ENCODE assay signal across 1 cellular context in genomic region chr17:28951991-28952975, GRCh38.
TF ChIP-seq lines count a peak whose summit lies in the region.

No MANE protein-coding gene starts in this region.

TF ChIP-seq in HepG2, 621 proteins besides CTCF, POLR2A, EP300 and RAD21 (continued from another document and continues in another):
- TF ChIP-seq, protein P1, sequence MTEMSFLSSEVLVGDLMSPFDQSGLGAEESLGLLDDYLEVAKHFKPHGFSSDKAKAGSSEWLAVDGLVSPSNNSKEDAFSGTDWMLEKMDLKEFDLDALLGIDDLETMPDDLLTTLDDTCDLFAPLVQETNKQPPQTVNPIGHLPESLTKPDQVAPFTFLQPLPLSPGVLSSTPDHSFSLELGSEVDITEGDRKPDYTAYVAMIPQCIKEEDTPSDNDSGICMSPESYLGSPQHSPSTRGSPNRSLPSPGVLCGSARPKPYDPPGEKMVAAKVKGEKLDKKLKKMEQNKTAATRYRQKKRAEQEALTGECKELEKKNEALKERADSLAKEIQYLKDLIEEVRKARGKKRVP (CRISPR knock-in tag; IDR thresholded peaks at IDR 0.05): peak in 1 of 2 experiments; percentile 67; a peak in 2 of 4 replicates
- TF ChIP-seq ZNF598 (CRISPR knock-in tag; IDR thresholded peaks at IDR 0.05; ENCODE audit: borderline replicate concordance) (peak; percentile 92; the same call in 1 of the 2 replicates), KLF15 (CRISPR knock-in tag; IDR thresholded peaks at IDR 0.05; ENCODE audit: borderline replicate concordance) (no peak), ZFP37 (CRISPR knock-in tag; IDR thresholded peaks at IDR 0.05; ENCODE audit: borderline replicate concordance) (no peak), AGO1 (IDR thresholded peaks at IDR 0.05; ENCODE audit: low read depth, low read length, poor library complexity, severe bottlenecking) (no peak), ZNF512 (CRISPR knock-in tag; IDR thresholded peaks at IDR 0.05) (no peak), NFKBIZ (CRISPR knock-in tag; IDR thresholded peaks at IDR 0.05) (no peak), CBFB (CRISPR knock-in tag; IDR thresholded peaks at IDR 0.05) (peak; percentile 53; the same call in 1 of the 2 replicates), NR2F1 (CRISPR knock-in tag; IDR thresholded peaks at IDR 0.05) (peak in 1 of 2 experiments; percentile 49; a peak in 1 of 4 replicates), ADNP (CRISPR knock-in tag; IDR thresholded peaks at IDR 0.05) (no peak), SMC3 (IDR thresholded peaks at IDR 0.05; ENCODE audit: low read length) (no peak), ZNF251 (CRISPR knock-in tag; IDR thresholded peaks at IDR 0.05) (no peak), SOX13 (IDR thresholded peaks at IDR 0.05) (no peak), SOX13 (CRISPR knock-in tag; conservative IDR thresholded peaks at IDR 0.05 in 1 of 2, IDR thresholded peaks at IDR 0.05 in 1 of 2) (no peak), ZSCAN21 (CRISPR knock-in tag; IDR thresholded peaks at IDR 0.05; ENCODE audit: borderline replicate concordance) (0 out of 2 replicates have a peak, but pooled peaks have one; percentile 15), SUZ12 (IDR thresholded peaks at IDR 0.05; ENCODE audit: low read depth, low read length) (peak; percentile 98), ZNF878 (CRISPR knock-in tag; IDR thresholded peaks at IDR 0.05) (no peak), ZNF510 (CRISPR knock-in tag; IDR thresholded peaks at IDR 0.05; ENCODE audit: low read depth) (0 out of 2 replicates have a peak, but pooled peaks have one; percentile 15), ZNF367 (CRISPR knock-in tag; IDR thresholded peaks at IDR 0.05; ENCODE audit: borderline replicate concordance) (no peak), TRIM24 (CRISPR knock-in tag; IDR thresholded peaks at IDR 0.05) (no peak), HNF4A (CRISPR knock-in tag; IDR thresholded peaks at IDR 0.05) (peak; percentile 100), ZNF660 (CRISPR knock-in tag; IDR thresholded peaks at IDR 0.05; ENCODE audit: borderline replicate concordance, low read depth) (no peak), BRCA1 (CRISPR knock-in tag; IDR thresholded peaks at IDR 0.05) (no peak), TGIF2 (CRISPR knock-in tag; IDR thresholded peaks at IDR 0.05) (peak; percentile 87), KDM5B (CRISPR knock-in tag; IDR thresholded peaks at IDR 0.05; ENCODE audit: borderline replicate concordance) (peak; percentile 19; the same call in 1 of the 2 replicates), MEIS2 (CRISPR knock-in tag; IDR thresholded peaks at IDR 0.05) (no peak), BHLHE40 (IDR thresholded peaks at IDR 0.05; ENCODE audit: low read length) (no peak), ZNF34 (CRISPR knock-in tag; IDR thresholded peaks at IDR 0.05; ENCODE audit: borderline replicate concordance) (peak; percentile 87; the same call in 1 of the 2 replicates), POLR2AphosphoS5 (IDR thresholded peaks at IDR 0.05; ENCODE audit: low read depth, low read length) (peak; percentile 65; the same call in 1 of the 2 replicates), GFI1 (CRISPR knock-in tag; IDR thresholded peaks at IDR 0.05; ENCODE audit: borderline replicate concordance) (0 out of 2 replicates have a peak, but pooled peaks have one; percentile 57), SRSF1 (optimal IDR thresholded peaks at IDR 0.05; ENCODE audit: low read depth, low read length) (peak; percentile 43), ZNF547 (CRISPR knock-in tag; IDR thresholded peaks at IDR 0.05) (0 out of 2 replicates have a peak, but pooled peaks have one; percentile 7), ZNF296 (CRISPR knock-in tag; conservative IDR thresholded peaks at IDR 0.05) (no peak), RBFOX2 (IDR thresholded peaks at IDR 0.05; ENCODE audit: low read depth, low read length) (no peak; the same call in 1 of the 2 replicates), RFX5 (IDR thresholded peaks at IDR 0.05; ENCODE audit: low read depth, low read length) (no peak), GABPA (IDR thresholded peaks at IDR 0.05; ENCODE audit: low read depth, low read length) (peak; percentile 66), GABPA (CRISPR knock-in tag; IDR thresholded peaks at IDR 0.05; ENCODE audit: low read depth) (peak; percentile 93), SIX4 (CRISPR knock-in tag; IDR thresholded peaks at IDR 0.05) (no peak), MLX (CRISPR knock-in tag; IDR thresholded peaks at IDR 0.05) (no peak), NFKB2 (CRISPR knock-in tag; IDR thresholded peaks at IDR 0.05; ENCODE audit: borderline replicate concordance) (no peak), ZNF383 (CRISPR knock-in tag; IDR thresholded peaks at IDR 0.05; ENCODE audit: borderline replicate concordance) (0 out of 2 replicates have a peak, but pooled peaks have one; percentile 84), EHMT2 (IDR thresholded peaks at IDR 0.05; ENCODE audit: borderline replicate concordance, low read depth, low read length) (peak; percentile 99), MAFK (conservative IDR thresholded peaks at IDR 0.05 in 1 of 2, IDR thresholded peaks at IDR 0.05 in 1 of 2; ENCODE audit: low read length in 2 of 2) (no peak), SRY (CRISPR knock-in tag; IDR thresholded peaks at IDR 0.05) (peak; percentile 78; the same call in 1 of the 2 replicates), HDAC1 (CRISPR knock-in tag; IDR thresholded peaks at IDR 0.05) (peak; percentile 73), TCF7 (IDR thresholded peaks at IDR 0.05; ENCODE audit: low read depth) (no peak), ATF5 (CRISPR knock-in tag; IDR thresholded peaks at IDR 0.05; ENCODE audit: low read depth) (0 out of 2 replicates have a peak, but pooled peaks have one; percentile 81), HOXA5 (CRISPR knock-in tag; IDR thresholded peaks at IDR 0.05) (no peak; the same call in 1 of the 2 replicates), ZNF343 (CRISPR knock-in tag; IDR thresholded peaks at IDR 0.05) (0 out of 2 replicates have a peak, but pooled peaks have one; percentile 27), ZNF792 (CRISPR knock-in tag; IDR thresholded peaks at IDR 0.05) (0 out of 2 replicates have a peak, but pooled peaks have one; percentile 5), ERF (CRISPR knock-in tag; IDR thresholded peaks at IDR 0.05) (peak; percentile 77), ZNF263 (CRISPR knock-in tag; IDR thresholded peaks at IDR 0.05) (peak; percentile 38), TEAD3 (CRISPR knock-in tag; optimal IDR thresholded peaks at IDR 0.05; ENCODE audit: borderline replicate concordance) (peak; percentile 61), ZNF549 (CRISPR knock-in tag; IDR thresholded peaks at IDR 0.05) (no peak), POLR2G (IDR thresholded peaks at IDR 0.05; ENCODE audit: low read depth, low read length) (peak; percentile 86), ZNF724P (CRISPR knock-in tag; IDR thresholded peaks at IDR 0.05; ENCODE audit: borderline replicate concordance) (no peak), ZFX (CRISPR knock-in tag; IDR thresholded peaks at IDR 0.05; ENCODE audit: low read depth) (peak; percentile 84; the same call in 1 of the 2 replicates)
- TF ChIP-seq, protein P2, sequence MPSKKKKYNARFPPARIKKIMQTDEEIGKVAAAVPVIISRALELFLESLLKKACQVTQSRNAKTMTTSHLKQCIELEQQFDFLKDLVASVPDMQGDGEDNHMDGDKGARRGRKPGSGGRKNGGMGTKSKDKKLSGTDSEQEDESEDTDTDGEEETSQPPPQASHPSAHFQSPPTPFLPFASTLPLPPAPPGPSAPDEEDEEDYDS (CRISPR knock-in tag; IDR thresholded peaks at IDR 0.05): peak; percentile 66; the same call in 1 of the 2 replicates
- TF ChIP-seq, protein P3, sequence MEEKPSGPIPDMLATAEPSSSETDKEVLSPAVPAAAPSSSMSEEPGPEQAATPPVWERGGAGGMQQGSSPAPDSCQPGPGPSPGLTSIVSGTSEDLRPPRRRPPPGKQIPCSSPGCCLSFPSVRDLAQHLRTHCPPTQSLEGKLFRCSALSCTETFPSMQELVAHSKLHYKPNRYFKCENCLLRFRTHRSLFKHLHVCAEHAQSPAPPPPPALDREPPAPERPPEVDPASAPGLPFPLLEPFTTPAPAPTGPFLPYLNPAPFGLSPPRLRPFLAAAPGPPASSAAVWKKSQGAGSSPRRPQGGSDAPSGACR (CRISPR knock-in tag; IDR thresholded peaks at IDR 0.05): peak; percentile 83
- TF ChIP-seq, protein P4, sequence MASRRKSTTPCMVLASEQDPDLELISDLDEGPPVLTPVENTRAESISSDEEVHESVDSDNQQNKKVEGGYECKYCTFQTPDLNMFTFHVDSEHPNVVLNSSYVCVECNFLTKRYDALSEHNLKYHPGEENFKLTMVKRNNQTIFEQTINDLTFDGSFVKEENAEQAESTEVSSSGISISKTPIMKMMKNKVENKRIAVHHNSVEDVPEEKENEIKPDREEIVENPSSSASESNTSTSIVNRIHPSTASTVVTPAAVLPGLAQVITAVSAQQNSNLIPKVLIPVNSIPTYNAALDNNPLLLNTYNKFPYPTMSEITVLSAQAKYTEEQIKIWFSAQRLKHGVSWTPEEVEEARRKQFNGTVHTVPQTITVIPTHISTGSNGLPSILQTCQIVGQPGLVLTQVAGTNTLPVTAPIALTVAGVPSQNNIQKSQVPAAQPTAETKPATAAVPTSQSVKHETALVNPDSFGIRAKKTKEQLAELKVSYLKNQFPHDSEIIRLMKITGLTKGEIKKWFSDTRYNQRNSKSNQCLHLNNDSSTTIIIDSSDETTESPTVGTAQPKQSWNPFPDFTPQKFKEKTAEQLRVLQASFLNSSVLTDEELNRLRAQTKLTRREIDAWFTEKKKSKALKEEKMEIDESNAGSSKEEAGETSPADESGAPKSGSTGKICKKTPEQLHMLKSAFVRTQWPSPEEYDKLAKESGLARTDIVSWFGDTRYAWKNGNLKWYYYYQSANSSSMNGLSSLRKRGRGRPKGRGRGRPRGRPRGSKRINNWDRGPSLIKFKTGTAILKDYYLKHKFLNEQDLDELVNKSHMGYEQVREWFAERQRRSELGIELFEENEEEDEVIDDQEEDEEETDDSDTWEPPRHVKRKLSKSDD (CRISPR knock-in tag; IDR thresholded peaks at IDR 0.05; ENCODE audit: low read depth): peak; percentile 70
- TF ChIP-seq, protein P5, sequence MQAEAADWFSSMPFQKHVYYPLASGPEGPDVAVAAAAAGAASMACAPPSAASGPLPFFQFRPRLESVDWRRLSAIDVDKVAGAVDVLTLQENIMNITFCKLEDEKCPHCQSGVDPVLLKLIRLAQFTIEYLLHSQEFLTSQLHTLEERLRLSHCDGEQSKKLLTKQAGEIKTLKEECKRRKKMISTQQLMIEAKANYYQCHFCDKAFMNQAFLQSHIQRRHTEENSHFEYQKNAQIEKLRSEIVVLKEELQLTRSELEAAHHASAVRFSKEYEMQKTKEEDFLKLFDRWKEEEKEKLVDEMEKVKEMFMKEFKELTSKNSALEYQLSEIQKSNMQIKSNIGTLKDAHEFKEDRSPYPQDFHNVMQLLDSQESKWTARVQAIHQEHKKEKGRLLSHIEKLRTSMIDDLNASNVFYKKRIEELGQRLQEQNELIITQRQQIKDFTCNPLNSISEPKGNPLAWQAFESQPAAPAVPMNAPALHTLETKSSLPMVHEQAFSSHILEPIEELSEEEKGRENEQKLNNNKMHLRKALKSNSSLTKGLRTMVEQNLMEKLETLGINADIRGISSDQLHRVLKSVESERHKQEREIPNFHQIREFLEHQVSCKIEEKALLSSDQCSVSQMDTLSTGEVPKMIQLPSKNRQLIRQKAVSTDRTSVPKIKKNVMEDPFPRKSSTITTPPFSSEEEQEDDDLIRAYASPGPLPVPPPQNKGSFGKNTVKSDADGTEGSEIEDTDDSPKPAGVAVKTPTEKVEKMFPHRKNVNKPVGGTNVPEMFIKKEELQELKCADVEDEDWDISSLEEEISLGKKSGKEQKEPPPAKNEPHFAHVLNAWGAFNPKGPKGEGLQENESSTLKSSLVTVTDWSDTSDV (CRISPR knock-in tag; IDR thresholded peaks at IDR 0.05): no peak
- TF ChIP-seq, protein P6, sequence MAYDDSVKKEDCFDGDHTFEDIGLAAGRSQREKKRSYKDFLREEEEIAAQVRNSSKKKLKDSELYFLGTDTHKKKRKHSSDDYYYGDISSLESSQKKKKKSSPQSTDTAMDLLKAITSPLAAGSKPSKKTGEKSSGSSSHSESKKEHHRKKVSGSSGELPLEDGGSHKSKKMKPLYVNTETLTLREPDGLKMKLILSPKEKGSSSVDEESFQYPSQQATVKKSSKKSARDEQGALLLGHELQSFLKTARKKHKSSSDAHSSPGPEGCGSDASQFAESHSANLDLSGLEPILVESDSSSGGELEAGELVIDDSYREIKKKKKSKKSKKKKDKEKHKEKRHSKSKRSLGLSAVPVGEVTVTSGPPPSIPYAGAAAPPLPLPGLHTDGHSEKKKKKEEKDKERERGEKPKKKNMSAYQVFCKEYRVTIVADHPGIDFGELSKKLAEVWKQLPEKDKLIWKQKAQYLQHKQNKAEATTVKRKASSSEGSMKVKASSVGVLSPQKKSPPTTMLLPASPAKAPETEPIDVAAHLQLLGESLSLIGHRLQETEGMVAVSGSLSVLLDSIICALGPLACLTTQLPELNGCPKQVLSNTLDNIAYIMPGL (CRISPR knock-in tag; IDR thresholded peaks at IDR 0.05; ENCODE audit: borderline replicate concordance in 1 of 2, low read depth in 1 of 2): peak; percentile 73 to 93; a peak in 3 of 4 replicates
- TF ChIP-seq, protein P7, sequence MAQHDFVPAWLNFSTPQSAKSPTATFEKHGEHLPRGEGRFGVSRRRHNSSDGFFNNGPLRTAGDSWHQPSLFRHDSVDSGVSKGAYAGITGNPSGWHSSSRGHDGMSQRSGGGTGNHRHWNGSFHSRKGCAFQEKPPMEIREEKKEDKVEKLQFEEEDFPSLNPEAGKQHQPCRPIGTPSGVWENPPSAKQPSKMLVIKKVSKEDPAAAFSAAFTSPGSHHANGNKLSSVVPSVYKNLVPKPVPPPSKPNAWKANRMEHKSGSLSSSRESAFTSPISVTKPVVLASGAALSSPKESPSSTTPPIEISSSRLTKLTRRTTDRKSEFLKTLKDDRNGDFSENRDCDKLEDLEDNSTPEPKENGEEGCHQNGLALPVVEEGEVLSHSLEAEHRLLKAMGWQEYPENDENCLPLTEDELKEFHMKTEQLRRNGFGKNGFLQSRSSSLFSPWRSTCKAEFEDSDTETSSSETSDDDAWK (CRISPR knock-in tag; IDR thresholded peaks at IDR 0.05): no peak
